In the genomic region with DNA sequence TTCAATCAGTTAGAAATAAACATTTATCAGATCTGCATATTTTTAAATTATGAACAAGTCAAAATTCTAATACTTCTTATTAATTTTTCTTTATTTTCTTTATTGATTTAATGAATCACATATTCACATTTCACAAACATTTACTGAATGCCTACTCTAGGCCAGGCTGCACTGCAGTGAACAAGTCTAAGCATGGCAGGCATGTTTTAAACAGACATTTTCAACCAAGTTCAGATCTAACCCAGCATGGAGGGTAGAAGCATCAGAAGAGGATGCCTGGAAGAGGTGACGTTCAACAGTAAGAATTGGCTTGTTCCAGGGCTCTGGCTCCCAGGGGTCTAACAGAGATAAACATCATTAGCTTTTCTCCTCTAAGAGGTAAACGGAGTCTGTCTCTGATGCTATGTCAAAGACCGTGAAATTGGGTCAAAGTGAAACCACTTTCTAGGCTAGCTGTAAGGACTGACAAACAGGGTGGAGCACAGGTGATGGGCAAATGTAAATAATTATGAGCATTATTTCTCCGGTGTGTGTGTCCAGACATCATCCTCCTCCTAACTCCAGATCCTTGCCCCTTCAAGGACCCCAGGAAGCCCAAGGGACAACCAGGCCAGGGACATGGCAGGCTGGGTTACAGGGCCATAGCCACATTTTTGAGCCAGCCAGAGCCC, we compare ENCODE assay signal across 15 cellular contexts. TPM values are rescaled to one million over a fixed set of nuclear protein-coding genes. Genes with fewer than 3 reads are reported as not detected.
DNase-seq lines count a peak whose midpoint lies in the region; ATAC-seq and TF ChIP-seq lines count a peak whose summit lies in the region.
"Had no signal": no experiment of that assay in that cellular context is flagged by ENCODE, and none has a peak within 500 bp of the region (broad histone marks: within the 10 kb centered on the region; RNA-seq: fewer than 3 reads in every experiment).

No MANE protein-coding gene starts in this region.

- H3K4me1 Mint-ChIP-seq in activated CD4-positive, alpha-beta memory T cell treated with anti-CD3 and anti-CD28 coated beads for 36 hours (ENCODE audit: low read depth), result peaks cover 72% of the 10 kb centered on the region

- H3K9me3 ChIP-seq in lower lobe of right lung (no peaks in the 10 kb centered on the region), PC-3 (ENCODE audit: low read length) (no peaks in the 10 kb centered on the region), body of pancreas (no peaks in the 10 kb centered on the region)
- H3K9me3 ChIP-seq: esophagus muscularis mucosa, HAP-1, neutrophil, uterus had no signal

- H3K36me3 Mint-ChIP-seq in activated CD4-positive, alpha-beta memory T cell treated with anti-CD3 and anti-CD28 coated beads for 36 hours, result peaks cover 26% of the 10 kb centered on the region

- WGBS in body of pancreas, 2 donors, result 95 to 97% methylated on average over 4 of the region's 4 CpGs

- no peak for TF ChIP-seq POLR2A in body of pancreas (IDR thresholded peaks at IDR 0.05)

- no peaks in the 10 kb centered on the region for H4K20me1 ChIP-seq in PC-3 (ENCODE audit: low read length)

- H3K27me3 ChIP-seq in lower lobe of right lung (ENCODE audit: low read depth) (no peaks in the 10 kb centered on the region), PC-3 (ENCODE audit: low read length) (no peaks in the 10 kb centered on the region), body of pancreas (no peaks in the 10 kb centered on the region)
- H3K27me3 ChIP-seq: brain microvascular endothelial cell, esophagus muscularis mucosa, neutrophil, uterus had no signal

- H3K4me1 ChIP-seq in lower lobe of right lung (peaks cover 3% of the 10 kb centered on the region), PC-3 (ENCODE audit: insufficient read depth, low read length) (0 out of 2 replicates have a peak, but pooled peaks cover under 1% of the 10 kb centered on the region), body of pancreas (peaks cover under 1% of the 10 kb centered on the region)
- H3K4me1 ChIP-seq: esophagus muscularis mucosa, HAP-1, uterus had no signal

- peak overlapping the region; percentile 97 for H3K27ac Mint-ChIP-seq in activated CD4-positive, alpha-beta memory T cell treated with anti-CD3 and anti-CD28 coated beads for 36 hours

- H3K9me2 ChIP-seq in PC-3 (replicated peaks; ENCODE audit: low read length), result no peaks in the 10 kb centered on the region

- H3K4me3 Mint-ChIP-seq in activated CD4-positive, alpha-beta memory T cell treated with anti-CD3 and anti-CD28 coated beads for 36 hours, result peak overlapping the region; percentile 77

- peak; percentile 45 for ATAC-seq in stimulated activated naive CD8-positive, alpha-beta T cell treated with anti-CD3 and anti-CD28 coated beads, Interleukin-15, Interleukin-2, amounts not matched to agents 100 U/mL and 50 U/mL, for 24 hours
- no peak for ATAC-seq in lower lobe of right lung
- ATAC-seq in PC-3, result no peak
- ATAC-seq in body of pancreas, result no peak

- no peaks in the 10 kb centered on the region for H3K79me2 ChIP-seq in PC-3 (ENCODE audit: low read length)

- DNase-seq in activated T-cell treated with anti-CD3 and anti-CD28 coated beads, Interleukin-2, amount 50 U/mL, for 1 hour, result peak; percentile 34
- DNase-seq in activated T-cell treated with anti-CD3 and anti-CD28 coated beads for 4 hours (no peak), lower lobe of right lung (no peak), PC-3 (no peak), body of pancreas (no peak)
- DNase-seq in activated CD4-positive, alpha-beta memory T cell treated with anti-CD3 and anti-CD28 coated beads for 36 hours, result peak; percentile 46
- peak; percentile 28 for DNase-seq in central memory CD4-positive, alpha-beta T cell
- no peak for DNase-seq in stimulated activated naive CD8-positive, alpha-beta T cell treated with anti-CD3 and anti-CD28 coated beads, Interleukin-15, Interleukin-2, amounts not matched to agents 100 U/mL and 50 U/mL, for 24 hours
- DNase-seq: brain microvascular endothelial cell, glutamatergic neuron, NCI-H2107, uterus had no signal

- POLR2A ChIA-PET in activated CD4-positive, alpha-beta memory T cell treated with anti-CD3 and anti-CD28 coated beads for 36 hours (lab: Charles Lee), result interaction anchor here (0.9 to 4.2 kb wide), 5 partner anchors 10 to 71 kb away, joined by 3 to 27 read pairs (median 3); a partner anchor contains a TSS
- POLR2A ChIA-PET in PC-3 (lab: Charles Lee; ENCODE audit: unreplicated experiment), result no interaction called here

- H3K27me3 Mint-ChIP-seq in activated CD4-positive, alpha-beta memory T cell treated with anti-CD3 and anti-CD28 coated beads for 36 hours, result no peaks in the 10 kb centered on the region

- H3K9ac ChIP-seq in PC-3 (ENCODE audit: low read length), result no peak overlapping the region

- no peak overlapping the region for H3K4me3 ChIP-seq in lower lobe of right lung
- H3K4me3 ChIP-seq in PC-3 (ENCODE audit: low read length), result no peak overlapping the region
- H3K4me3 ChIP-seq in body of pancreas, result no peak overlapping the region
- H3K4me3 ChIP-seq: esophagus muscularis mucosa, HAP-1, uterus had no signal

- intact Hi-C loops in activated CD4-positive, alpha-beta memory T cell treated with anti-CD3 and anti-CD28 coated beads for 36 hours (cut with micrococcal nuclease), result loop anchor here (1.0 to 10.0 kb wide), 4 partner anchors 34 to 486 kb away; a partner anchor contains a TSS
- intact Hi-C loops in lower lobe of right lung (cut with DNase I), result no loop called here
- intact Hi-C loops in PC-3 (cut with micrococcal nuclease), result no loop called here
- intact Hi-C loops in body of pancreas (cut with DNase I), result no loop called here

- H3K4me2 ChIP-seq in PC-3 (ENCODE audit: low read length), result no peak overlapping the region

- H3F3A ChIP-seq in PC-3 (ENCODE audit: low read length, unreplicated experiment), result no peaks in the 10 kb centered on the region

- no peak overlapping the region for H2AFZ ChIP-seq in PC-3 (ENCODE audit: low read length)

- BruUV-seq in PC-3 (replicated peaks; lab: Mats Ljungman, UMichigan), result no TSS peak

- CTCF ChIA-PET in activated CD4-positive, alpha-beta memory T cell treated with anti-CD3 and anti-CD28 coated beads for 36 hours (lab: Charles Lee), result interaction anchor here (0.6 to 5.5 kb wide), 5 partner anchors 10 to 72 kb away, joined by 3 to 25 read pairs (median 4); a partner anchor contains a TSS
- CTCF ChIA-PET in PC-3 (lab: Charles Lee), result no interaction called here

- H3K36me3 ChIP-seq in lower lobe of right lung (peaks cover 15% of the 10 kb centered on the region), PC-3 (ENCODE audit: low read depth, low read length) (0 out of 2 replicates have a peak, but pooled peaks cover 4% of the 10 kb centered on the region), body of pancreas (replicated peaks in 1 of 2; ENCODE audit: insufficient read depth in 1 of 2, low read depth in 2 of 2) (peaks cover 0 to 2% of the 10 kb centered on the region in 2 donors)
- H3K36me3 ChIP-seq: brain microvascular endothelial cell, HAP-1, neutrophil, uterus had no signal

- H3K9me3 Mint-ChIP-seq in activated CD4-positive, alpha-beta memory T cell treated with anti-CD3 and anti-CD28 coated beads for 36 hours, result peaks cover 10% of the 10 kb centered on the region

- TF ChIP-seq CTCF in lower lobe of right lung (IDR thresholded peaks at IDR 0.05) (no peak), PC-3 (conservative IDR thresholded peaks at IDR 0.05; ENCODE audit: low read depth, low read length) (no peak), body of pancreas (IDR thresholded peaks at IDR 0.05) (no peak)

- H3K27ac ChIP-seq in lower lobe of right lung (no peak overlapping the region), PC-3 (ENCODE audit: low read length) (no peak overlapping the region), body of pancreas (peak overlapping the region in 1 of 4 donors; percentile 5)
- H3K27ac ChIP-seq: brain microvascular endothelial cell, esophagus muscularis mucosa, neutrophil, uterus had no signal

RNA-seq across cellular contexts. Expression of a gene that starts 50.6 kb away (rescaled TPM):
- total RNA-seq in activated CD4-positive, alpha-beta memory T cell treated with anti-CD3 and anti-CD28 coated beads for 36 hours, result 10 to 100 TPM; 33.4 to 36.2 TPM
- total RNA-seq in lower lobe of right lung (53.7 TPM), PC-3 (2014; rRNA removed) (18.4 and 26.0 TPM in 2 replicates), body of pancreas (10 to 100 TPM; 30.9 to 53.7 TPM)

RNA-seq across cellular contexts. Expression of a gene that starts 50.6 kb away (rescaled TPM):
- total RNA-seq in activated CD4-positive, alpha-beta memory T cell treated with anti-CD3 and anti-CD28 coated beads for 36 hours, result 10 to 100 TPM; 26.7 to 28.5 TPM
- total RNA-seq in lower lobe of right lung (31.2 TPM), PC-3 (2014; rRNA removed) (34.0 and 37.2 TPM in 2 replicates), body of pancreas (10 to 100 TPM; 20.1 to 39.2 TPM)

Comparison
In these comparisons a context has a peak if more than half of its experiments do, and no peak if none do; other contexts are left out.
1. DNase-seq: peak in activated T-cell treated with anti-CD3 and anti-CD28 coated beads, Interleukin-2, amount 50 U/mL, for 1 hour (single experiment), activated CD4-positive, alpha-beta memory T cell treated with anti-CD3 and anti-CD28 coated beads for 36 hours (single experiment) and central memory CD4-positive, alpha-beta T cell (single experiment); none in activated T-cell treated with anti-CD3 and anti-CD28 coated beads for 4 hours (single experiment), stimulated activated naive CD8-positive, alpha-beta T cell treated with anti-CD3 and anti-CD28 coated beads, Interleukin-15, Interleukin-2, amounts not matched to agents 100 U/mL and 50 U/mL, for 24 hours (single experiment), lower lobe of right lung (single experiment), PC-3 (single experiment) and body of pancreas (0 of 4).